18 cellular contexts compared by ENCODE assay signal in the genomic region with DNA sequence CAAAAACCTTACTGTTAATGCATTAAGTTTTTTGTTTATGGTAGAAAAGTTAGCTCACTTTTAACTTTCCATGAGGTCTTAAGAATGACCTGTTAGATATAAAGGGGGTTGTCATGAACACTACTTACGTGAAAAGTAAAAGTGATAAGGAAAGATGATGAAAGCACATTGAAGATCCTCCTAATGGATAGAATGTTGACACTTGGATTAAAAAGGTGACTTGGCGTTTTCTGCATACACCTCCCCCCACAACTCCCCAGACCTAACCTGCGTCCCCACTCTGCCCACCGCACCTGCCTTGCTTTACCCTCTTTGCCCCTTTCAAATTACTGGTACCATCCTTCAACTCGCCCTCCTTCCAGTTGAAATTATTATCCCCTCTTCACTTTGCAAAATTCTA. TPM values are rescaled to one million over a fixed set of nuclear protein-coding genes. Genes with fewer than 3 reads are reported as not detected.
DNase-seq lines count a peak whose midpoint lies in the region; FAIRE-seq and TF ChIP-seq lines count a peak whose summit lies in the region.
"Had no signal": no experiment of that assay in that cellular context is flagged by ENCODE, and none has a peak within 500 bp of the region (broad histone marks: within the 10 kb centered on the region; RNA-seq: fewer than 3 reads in every experiment).

No MANE protein-coding gene starts in this region.

- no peak overlapping the region for H2BK12ac ChIP-seq in H9 (ENCODE audit: insufficient read length, low read depth, low read length)

- no peak for TF ChIP-seq CTCF in H9 (conservative IDR thresholded peaks at IDR 0.05)
- TF ChIP-seq CTCF in endodermal cell (conservative IDR thresholded peaks at IDR 0.05): no peak

- H3K9ac ChIP-seq in H9 (ENCODE audit: extremely low read depth, insufficient read length, low read length): no peak overlapping the region
- no peak overlapping the region for H3K9ac ChIP-seq in endodermal cell (ENCODE audit: extremely low read depth, low read length, poor library complexity, severe bottlenecking)
- no peak overlapping the region for H3K9ac ChIP-seq in subcutaneous abdominal adipose tissue (ENCODE audit: low read length in 5 of 5)
- H3K9ac ChIP-seq: KMS-11 had no signal

- H4K20me1 ChIP-seq in H9 (ENCODE audit: control insufficient read depth, insufficient read depth, insufficient read length): no peaks in the 10 kb centered on the region

- H3K27me3 ChIP-seq in H9 (ENCODE audit: insufficient read depth, low read length) (no peaks in the 10 kb centered on the region), endodermal cell (ENCODE audit: control insufficient read depth, insufficient read depth, low read length, poor library complexity, severe bottlenecking) (no peaks in the 10 kb centered on the region), subcutaneous abdominal adipose tissue (ENCODE audit: control insufficient read depth in 5 of 5, insufficient read depth in 4 of 5, low read length in 5 of 5) (no peaks in the 10 kb centered on the region)

- no peak overlapping the region for H2BK120ac ChIP-seq in H9 (ENCODE audit: low read depth, low read length, poor library complexity, severe bottlenecking)

- H2BK5ac ChIP-seq in H9 (ENCODE audit: insufficient read length, low read length): no peak overlapping the region

- H3K18ac ChIP-seq in H9 (ENCODE audit: insufficient read length, low read depth, low read length): no peak overlapping the region

- no peak overlapping the region for H4K5ac ChIP-seq in H9 (ENCODE audit: insufficient read length, low read depth, low read length)

- H3K36me3 ChIP-seq in endodermal cell (ENCODE audit: control insufficient read depth, insufficient read depth, low read length) (peaks cover 6% of the 10 kb centered on the region), subcutaneous abdominal adipose tissue (ENCODE audit: control insufficient read depth in 5 of 5, insufficient read depth in 5 of 5, low read length in 5 of 5) (peaks cover 0 to 2% (median 0%) of the 10 kb centered on the region in 5 donors)
- H3K36me3 ChIP-seq: HAP-1 had no signal

- FAIRE-seq in GM19239 (lab: Jason Lieb, UNC): peak; percentile 63
- FAIRE-seq: RCC 7860 had no signal

- peaks cover 50 to 55% of the 10 kb centered on the region in 2 experiments for H3K4me1 Mint-ChIP-seq in H9
- H3K4me1 Mint-ChIP-seq in endodermal cell: peaks cover 35% of the 10 kb centered on the region

- H3K23ac ChIP-seq in H9 (ENCODE audit: insufficient read length, low read depth, low read length): no peak overlapping the region

- H3K27ac ChIP-seq in H9 (ENCODE audit: insufficient read length, low read depth, low read length): no peak overlapping the region
- H3K27ac ChIP-seq in endodermal cell (ENCODE audit: low read depth, low read length): no peak overlapping the region
- H3K27ac ChIP-seq in subcutaneous abdominal adipose tissue (ENCODE audit: low read depth, low read length): peak overlapping the region; percentile 44
- H3K27ac ChIP-seq: KMS-11 had no signal

- H4K8ac ChIP-seq in H9 (replicated peaks; ENCODE audit: insufficient read length, low read depth, low read length): no peak overlapping the region

- H3K9me3 Mint-ChIP-seq in H9 (no peaks in the 10 kb centered on the region), endodermal cell (no peaks in the 10 kb centered on the region)
- H3K9me3 Mint-ChIP-seq: CD4-positive, CD25-positive, alpha-beta regulatory T cell had no signal

- H3K27me3 Mint-ChIP-seq in H9 (ENCODE audit: low read depth): no peaks in the 10 kb centered on the region
- no peaks in the 10 kb centered on the region for H3K27me3 Mint-ChIP-seq in endodermal cell (ENCODE audit: insufficient read depth)
- H3K27me3 Mint-ChIP-seq: CD4-positive, CD25-positive, alpha-beta regulatory T cell had no signal

- peaks cover 0 to 5% (median 2%) of the 10 kb centered on the region in 3 experiments; a peak in 4 of 7 replicates for H3K36me3 Mint-ChIP-seq in H9 (ENCODE audit: insufficient read depth in 1 of 3, low read depth in 3 of 3)
- no peaks in the 10 kb centered on the region for H3K36me3 Mint-ChIP-seq in endodermal cell (ENCODE audit: low read depth)
- H3K36me3 Mint-ChIP-seq: CD4-positive, CD25-positive, alpha-beta regulatory T cell had no signal

- no peak overlapping the region for H3K14ac ChIP-seq in H9 (ENCODE audit: insufficient read depth, low read length)

- no peak overlapping the region for H2AFZ ChIP-seq in H9 (ENCODE audit: low read length)

- no peak overlapping the region for H3K4me2 ChIP-seq in H9 (ENCODE audit: insufficient read depth, insufficient read length, low read length)
- H3K4me2 ChIP-seq: KMS-11 had no signal

- no CpG with 5 or more reads among the region's 5 CpGs for WGBS in H9 (ENCODE audit: extremely low coverage, insufficient read length, low lambda C conversion rate)
- 82 to 90% methylated on average over 2 to 5 of the region's 5 CpGs for WGBS in endodermal cell (ENCODE audit: insufficient coverage in 1 of 2, insufficient read length in 1 of 2), 2 experiments

- H4K91ac ChIP-seq in H9 (ENCODE audit: insufficient read length, low read depth, low read length): no peak overlapping the region

- no peak overlapping the region for H2BK15ac ChIP-seq in H9 (ENCODE audit: low read depth, low read length)

- no peaks in the 10 kb centered on the region for H3K23me2 ChIP-seq in H9 (ENCODE audit: insufficient read length, low read depth, low read length, poor library complexity, severe bottlenecking)

- H3K4me3 ChIP-seq in endodermal cell (ENCODE audit: low read length) (no peak overlapping the region), subcutaneous abdominal adipose tissue (ENCODE audit: low read depth in 1 of 5, low read length in 5 of 5) (no peak overlapping the region)
- H3K4me3 ChIP-seq: HAP-1 had no signal

- no peak overlapping the region for H3K4me3 Mint-ChIP-seq in H9
- H3K4me3 Mint-ChIP-seq in endodermal cell: no peak overlapping the region
- H3K4me3 Mint-ChIP-seq: CD4-positive, CD25-positive, alpha-beta regulatory T cell had no signal

- peaks cover 12% of the 10 kb centered on the region for H3K4me1 ChIP-seq in H9 (ENCODE audit: insufficient read depth, low read length)
- peaks cover 5% of the 10 kb centered on the region for H3K4me1 ChIP-seq in endodermal cell (ENCODE audit: control insufficient read depth, insufficient read depth, low read length)
- H3K4me1 ChIP-seq in subcutaneous abdominal adipose tissue (ENCODE audit: control insufficient read depth in 5 of 5, insufficient read depth in 5 of 5, low read length in 5 of 5): peaks cover 2 to 16% (median 15%) of the 10 kb centered on the region in 5 donors

- H3K9me3 ChIP-seq in H9 (ENCODE audit: control insufficient read depth, low read depth, low read length) (no peaks in the 10 kb centered on the region), endodermal cell (ENCODE audit: control insufficient read depth, low read length) (no peaks in the 10 kb centered on the region), subcutaneous abdominal adipose tissue (ENCODE audit: control insufficient read depth in 5 of 5, low read length in 5 of 5) (no peaks in the 10 kb centered on the region)
- H3K9me3 ChIP-seq: HAP-1 had no signal

- H2AK5ac ChIP-seq in H9 (ENCODE audit: insufficient read length, low read length): no peak overlapping the region

- no peak overlapping the region for H3K4ac ChIP-seq in H9 (ENCODE audit: low read depth, low read length)

- H3T11ph ChIP-seq in H9 (ENCODE audit: low read length): no peak overlapping the region

- H3K56ac ChIP-seq in H9 (ENCODE audit: insufficient read length, low read depth, low read length): no peak overlapping the region

- H2BK20ac ChIP-seq in H9 (ENCODE audit: low read depth, low read length, poor library complexity, severe bottlenecking): no peak overlapping the region

- H3K79me1 ChIP-seq in H9 (ENCODE audit: insufficient read depth, low read depth, low read length, poor library complexity, severe bottlenecking): no peaks in the 10 kb centered on the region

- DNase-seq in GM19239 (ENCODE audit: insufficient read length, low spot score) (no peak), H9 (no peak), endodermal cell (no peak), RKO (ENCODE audit: low spot score) (no peak), NAMALWA (ENCODE audit: low spot score) (no peak)
- no peak for DNase-seq in activated CD8-positive, alpha-beta memory T cell treated with anti-CD3 and anti-CD28 coated beads, Interleukin-2, amount 50 U/mL, for 4 hours
- DNase-seq: CD4-positive, CD25-positive, alpha-beta regulatory T cell; EL; GF-D8; NCI-H1694 treated with DMSO at 0.1 percent for 48 hours; NCI-H446; NCI-H526; OCI-M1; SHP77 had no signal

- H3K79me2 ChIP-seq in H9 (ENCODE audit: insufficient read depth, low read length): peaks cover 10% of the 10 kb centered on the region; the same call in 1 of the 2 replicates

- H3K27ac Mint-ChIP-seq in H9 (peak overlapping the region; percentile 16 to 83 (median 69); a peak in 5 of 7 replicates), endodermal cell (peak overlapping the region; percentile 84)

RNA-seq across cellular contexts. Expression of gene TJP2, which starts 32.0 kb away (rescaled TPM):
- total RNA-seq in H9 (2021) (130 and 133 TPM in 2 replicates), endodermal cell (10 to 100 TPM; 45.1 to 53.0 TPM)
- polyA plus RNA-seq in endodermal cell (2013, experiment 1 of 2): 25.6 TPM
- 21.9 TPM for polyA plus RNA-seq in endodermal cell (2013, experiment 2 of 2)
